In genomic region chr17:35315283-35315682, GRCh38 we compare ENCODE assay signal across 11 cellular contexts. TPM values are rescaled to one million over a fixed set of nuclear protein-coding genes. Genes with fewer than 3 reads are reported as not detected.
DNase-seq lines count a peak whose midpoint lies in the region; TF ChIP-seq lines count a peak whose summit lies in the region.
"Had no signal": no experiment of that assay in that cellular context is flagged by ENCODE, and none has a peak within 500 bp of the region (broad histone marks: within the 10 kb centered on the region; RNA-seq: fewer than 3 reads in every experiment).

No MANE protein-coding gene starts in this region.

- no peaks in the 10 kb centered on the region for H4K20me1 ChIP-seq in smooth muscle cell (ENCODE audit: low read depth)

- DNase-seq in AG10803 (ENCODE audit: low read depth) (peak; percentile 91), LoVo (ENCODE audit: low spot score) (peak; percentile 23), dermis microvascular lymphatic vessel endothelial cell (ENCODE audit: low read depth in 2 of 2) (peak; percentile 50 to 64), nephron progenitor cell (no peak), OCI-M2 (lab: John Stamatoyannopoulos, UW; ENCODE audit: unreplicated experiment) (no peak), iPS-NIHi7 (ENCODE audit: extremely low spot score) (no peak), smooth muscle cell (lab: John Stamatoyannopoulos, UW; ENCODE audit: unreplicated experiment) (no peak), SIG-M5 (lab: John Stamatoyannopoulos, UW) (no peak)
- DNase-seq: activated CD4-positive, alpha-beta memory T cell treated with anti-CD3 and anti-CD28 coated beads, Interleukin-2, amount 10 ng/mL, durations not matched to agents 7 days and 5 days; glutamatergic neuron; NCI-H1436 had no signal

- no peaks in the 10 kb centered on the region for H3K79me2 ChIP-seq in smooth muscle cell (ENCODE audit: low read depth)

- no peak overlapping the region for H3K27ac ChIP-seq in smooth muscle cell (ENCODE audit: low read depth)

- no peak overlapping the region for H3K9ac ChIP-seq in smooth muscle cell (ENCODE audit: low read depth)

- TF ChIP-seq CTCF in AG10803 (conservative IDR thresholded peaks at IDR 0.05; ENCODE audit: low read length) (no peak), nephron progenitor cell (IDR thresholded peaks at IDR 0.05) (no peak), smooth muscle cell (IDR thresholded peaks at IDR 0.05; ENCODE audit: borderline replicate concordance, insufficient read depth, poor library complexity, severe bottlenecking) (no peak)

- WGBS in smooth muscle cell (ENCODE audit: low lambda C conversion rate): 63% methylated on average over 5 of the region's 5 CpGs

- no peak overlapping the region for H2AFZ ChIP-seq in smooth muscle cell (ENCODE audit: low read depth)

- no peaks in the 10 kb centered on the region for H3K27me3 ChIP-seq in smooth muscle cell (ENCODE audit: low read depth)

- peaks cover 26% of the 10 kb centered on the region for H3K27me3 Mint-ChIP-seq in nephron progenitor cell (ENCODE audit: low read depth, poor library complexity)

- no peaks in the 10 kb centered on the region for H3F3A ChIP-seq in smooth muscle cell (ENCODE audit: low read depth)

- peak overlapping the region; percentile 57 for H3K4me3 Mint-ChIP-seq in nephron progenitor cell

- H3K9me3 ChIP-seq in smooth muscle cell (replicated peaks; ENCODE audit: low read depth): no peaks in the 10 kb centered on the region

- no peak overlapping the region for H3K4me2 ChIP-seq in smooth muscle cell

- H3K4me3 ChIP-seq in AG10803 (ENCODE audit: low read length) (no peak overlapping the region), smooth muscle cell (no peak overlapping the region)

- H3K36me3 ChIP-seq in smooth muscle cell (ENCODE audit: low read depth): no peaks in the 10 kb centered on the region

- H3K9me3 Mint-ChIP-seq in nephron progenitor cell: no peaks in the 10 kb centered on the region

- H3K4me1 Mint-ChIP-seq in nephron progenitor cell: peaks cover 33% of the 10 kb centered on the region

- peak overlapping the region; percentile 78 for H3K27ac Mint-ChIP-seq in nephron progenitor cell
- H3K27ac Mint-ChIP-seq: activated CD4-positive, alpha-beta memory T cell treated with anti-CD3 and anti-CD28 coated beads, Interleukin-2, amount 10 ng/mL, durations not matched to agents 7 days and 5 days had no signal

- no peaks in the 10 kb centered on the region for H3K36me3 Mint-ChIP-seq in nephron progenitor cell (ENCODE audit: low read depth)

- H3K4me1 ChIP-seq in smooth muscle cell (ENCODE audit: low read depth): no peaks in the 10 kb centered on the region

RNA-seq across cellular contexts. Expression of gene SLFN11, which starts 58.1 kb away (rescaled TPM):
- total RNA-seq in dermis microvascular lymphatic vessel endothelial cell (54.1 and 55.7 TPM in 2 replicates), smooth muscle cell (4.3 and 4.4 TPM in 2 replicates)
- 1.4 and 1.8 TPM in 2 replicates for polyA plus RNA-seq in smooth muscle cell

Comparison
In these comparisons a context has a peak if more than half of its experiments do, and no peak if none do; other contexts are left out.
1. DNase-seq: peak in AG10803 (single experiment), LoVo (single experiment) and dermis microvascular lymphatic vessel endothelial cell (2 of 2); none in nephron progenitor cell (single experiment), OCI-M2 (single experiment), iPS-NIHi7 (single experiment), smooth muscle cell (single experiment) and SIG-M5 (single experiment).
2. RNA of gene SLFN11, which starts 58.1 kb away (total RNA-seq): 54.1 to 55.7 TPM in dermis microvascular lymphatic vessel endothelial cell; 4.3 to 4.4 TPM in smooth muscle cell; every median in the first group is over 10 times any median in the second.